ENCODE assay signal across 22 cellular contexts in the genomic region with DNA sequence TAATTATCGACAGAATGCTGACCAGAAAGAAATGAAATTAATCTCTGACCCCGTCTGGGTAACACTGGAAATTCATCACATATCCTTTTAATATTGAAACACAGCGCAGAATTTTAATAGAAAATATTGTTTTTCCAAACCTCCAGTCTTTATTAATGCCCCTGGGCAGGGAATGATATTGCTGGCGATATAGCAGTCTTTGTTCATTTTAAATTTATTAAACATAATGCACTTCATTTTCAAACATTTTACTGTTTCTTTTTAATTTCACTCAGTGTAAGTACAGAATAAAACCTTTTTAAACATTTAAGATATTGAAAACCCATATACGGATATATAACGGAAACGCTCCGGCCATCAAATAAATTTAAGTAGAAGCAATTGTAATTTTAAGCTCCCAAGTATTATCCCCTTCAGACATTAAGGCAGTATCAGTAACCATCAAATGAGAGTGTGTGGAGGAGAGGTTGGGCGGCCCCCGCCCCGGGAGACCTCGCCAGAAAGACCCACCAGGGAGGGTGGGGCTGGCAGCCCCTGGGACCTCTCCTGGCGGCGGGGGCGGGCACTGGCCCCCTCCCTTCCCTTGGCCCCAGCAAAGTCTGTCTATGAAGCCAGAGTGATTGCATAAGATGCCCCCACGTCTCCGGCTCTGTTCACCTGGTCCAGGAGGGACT. TPM values are rescaled to one million over a fixed set of nuclear protein-coding genes. Genes with fewer than 3 reads are reported as not detected.
"Had no signal": no experiment of that assay in that cellular context is flagged by ENCODE, and none has a peak within 500 bp of the region (broad histone marks: within the 10 kb centered on the region; RNA-seq: fewer than 3 reads in every experiment).

No MANE protein-coding gene starts in this region.

- DNase-seq: activated B cell treated with CpG ODN at 0.5 μM for 24 hours; activated CD4-positive, alpha-beta T cell treated with anti-CD3 and anti-CD28 coated beads, Interleukin-2, amount 10 ng/mL, durations not matched to agents 24 days and 14 days; activated CD8-positive, alpha-beta T cell treated with anti-CD3 and anti-CD28 coated beads for 36 hours; activated effector memory CD4-positive, alpha-beta T cell treated with anti-CD3 and anti-CD28 coated beads, Interleukin-2, amount 50 U/mL, for 16 hours; activated naive CD8-positive, alpha-beta T cell treated with anti-CD3 and anti-CD28 coated beads for 36 hours; amniotic stem cell; dorsolateral prefrontal cortex; foreskin fibroblast; lower lobe of right lung; T-helper 9 cell had no signal

- H3K9me3 ChIP-seq: lower lobe of right lung, tibial nerve, vagina had no signal

- H3K27ac Mint-ChIP-seq: activated B cell treated with CpG ODN at 0.5 μM for 24 hours; activated CD4-positive, alpha-beta T cell treated with anti-CD3 and anti-CD28 coated beads, Interleukin-2, amount 10 ng/mL, durations not matched to agents 24 days and 14 days; activated CD8-positive, alpha-beta T cell treated with anti-CD3 and anti-CD28 coated beads for 36 hours; activated naive CD8-positive, alpha-beta T cell treated with anti-CD3 and anti-CD28 coated beads for 36 hours; progenitor cell of endocrine pancreas; stimulated activated naive CD8-positive, alpha-beta T cell treated with anti-CD3 and anti-CD28 coated beads, Interleukin-15, Interleukin-2, amounts not matched to agents 100 ng/mL and 50 ng/mL, for 24 hours had no signal

- ATAC-seq: activated CD8-positive, alpha-beta T cell treated with anti-CD3 and anti-CD28 coated beads for 36 hours; lower lobe of right lung had no signal

- H3K9me3 Mint-ChIP-seq: activated B cell treated with CpG ODN at 0.5 μM for 24 hours; activated CD4-positive, alpha-beta T cell treated with anti-CD3 and anti-CD28 coated beads, Interleukin-2, amount 10 ng/mL, durations not matched to agents 24 days and 14 days; activated CD8-positive, alpha-beta T cell treated with anti-CD3 and anti-CD28 coated beads for 36 hours; activated naive CD8-positive, alpha-beta T cell treated with anti-CD3 and anti-CD28 coated beads for 36 hours; neural crest cell; stimulated activated naive CD8-positive, alpha-beta T cell treated with anti-CD3 and anti-CD28 coated beads, Interleukin-15, Interleukin-2, amounts not matched to agents 100 ng/mL and 50 ng/mL, for 24 hours had no signal

- H3K4me3 ChIP-seq: hepatocyte, lower lobe of right lung, tibial nerve, vagina had no signal

- FAIRE-seq: islet of Langerhans had no signal

- H3K4me3 Mint-ChIP-seq: activated B cell treated with CpG ODN at 0.5 μM for 24 hours; activated CD4-positive, alpha-beta T cell treated with anti-CD3 and anti-CD28 coated beads, Interleukin-2, amount 10 ng/mL, durations not matched to agents 24 days and 14 days; activated CD8-positive, alpha-beta T cell treated with anti-CD3 and anti-CD28 coated beads for 36 hours; activated naive CD8-positive, alpha-beta T cell treated with anti-CD3 and anti-CD28 coated beads for 36 hours; neural crest cell; stimulated activated naive CD8-positive, alpha-beta T cell treated with anti-CD3 and anti-CD28 coated beads, Interleukin-15, Interleukin-2, amounts not matched to agents 100 ng/mL and 50 ng/mL, for 24 hours had no signal

- H3K36me3 ChIP-seq: cardiac muscle cell, lower lobe of right lung, tibial nerve, vagina had no signal

- H3K36me3 Mint-ChIP-seq: activated naive CD8-positive, alpha-beta T cell treated with anti-CD3 and anti-CD28 coated beads for 36 hours had no signal

- H3K27ac ChIP-seq: cardiac muscle cell, epithelial cell of prostate, hepatocyte, lower lobe of right lung, tibial nerve, vagina had no signal

RNA-seq across cellular contexts. Expression of a gene that starts 10.8 kb away (rescaled TPM):
- total RNA-seq: activated B cell treated with CpG ODN at 0.5 μM for 24 hours; activated CD4-positive, alpha-beta T cell treated with anti-CD3 and anti-CD28 coated beads, Interleukin-2, amount 10 ng/mL, durations not matched to agents 24 days and 14 days; activated CD8-positive, alpha-beta T cell treated with anti-CD3 and anti-CD28 coated beads for 36 hours; activated naive CD8-positive, alpha-beta T cell treated with anti-CD3 and anti-CD28 coated beads for 36 hours; dorsolateral prefrontal cortex; glomerular endothelial cell; hepatocyte; lower lobe of right lung; osteoblast; progenitor cell of endocrine pancreas; skeletal muscle tissue; tibial nerve; vagina had no signal
